8 cellular contexts compared by ENCODE assay signal in the genomic region with DNA sequence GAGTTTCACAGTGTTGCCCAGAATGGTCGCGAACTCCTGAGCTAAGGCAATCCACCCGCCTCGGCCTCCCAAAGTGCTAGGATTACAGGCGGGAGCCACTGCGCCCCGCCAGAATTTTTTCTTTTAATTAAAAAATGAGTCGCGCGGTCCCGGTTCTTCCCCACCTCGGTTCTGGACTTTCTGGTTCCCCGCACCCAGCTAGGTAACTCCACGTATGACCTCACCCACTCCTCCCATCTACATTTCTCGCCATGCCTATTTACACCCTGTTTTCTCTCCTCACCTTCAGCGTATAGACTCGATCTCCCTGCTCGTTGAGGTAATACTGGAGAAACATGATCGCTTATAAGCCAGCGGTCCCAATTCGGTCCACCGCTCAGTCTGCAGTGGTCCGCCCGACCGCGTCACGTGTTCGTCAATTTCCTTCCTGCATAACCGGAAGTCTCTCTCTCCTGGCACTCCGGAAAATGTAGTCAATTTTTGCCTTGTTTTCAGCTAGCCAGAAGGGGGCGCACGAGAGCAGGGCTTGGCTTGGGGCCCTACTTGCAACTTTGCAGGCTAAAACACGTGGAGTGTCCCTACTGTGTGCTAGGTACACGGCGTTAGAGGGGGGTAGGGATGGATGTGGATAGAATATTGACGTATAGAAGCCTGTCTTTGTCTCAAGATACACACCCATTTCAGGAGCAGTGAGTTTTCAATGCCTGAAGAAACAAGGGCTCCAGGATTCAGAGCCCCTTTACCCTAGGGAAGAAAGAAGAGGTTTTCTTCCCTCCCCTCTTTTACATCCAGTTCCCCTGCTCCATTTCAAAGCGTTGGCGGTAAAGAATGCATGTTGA. TPM values are rescaled to one million over a fixed set of nuclear protein-coding genes. Genes with fewer than 3 reads are reported as not detected.
DNase-seq lines count a peak whose midpoint lies in the region; ATAC-seq and TF ChIP-seq lines count a peak whose summit lies in the region.

NOP10 (minus strand) TSS at position 400 of the 839 bp plus-strand sequence; CDS start at position 337, 63 bp downstream.
A gene with protein sequence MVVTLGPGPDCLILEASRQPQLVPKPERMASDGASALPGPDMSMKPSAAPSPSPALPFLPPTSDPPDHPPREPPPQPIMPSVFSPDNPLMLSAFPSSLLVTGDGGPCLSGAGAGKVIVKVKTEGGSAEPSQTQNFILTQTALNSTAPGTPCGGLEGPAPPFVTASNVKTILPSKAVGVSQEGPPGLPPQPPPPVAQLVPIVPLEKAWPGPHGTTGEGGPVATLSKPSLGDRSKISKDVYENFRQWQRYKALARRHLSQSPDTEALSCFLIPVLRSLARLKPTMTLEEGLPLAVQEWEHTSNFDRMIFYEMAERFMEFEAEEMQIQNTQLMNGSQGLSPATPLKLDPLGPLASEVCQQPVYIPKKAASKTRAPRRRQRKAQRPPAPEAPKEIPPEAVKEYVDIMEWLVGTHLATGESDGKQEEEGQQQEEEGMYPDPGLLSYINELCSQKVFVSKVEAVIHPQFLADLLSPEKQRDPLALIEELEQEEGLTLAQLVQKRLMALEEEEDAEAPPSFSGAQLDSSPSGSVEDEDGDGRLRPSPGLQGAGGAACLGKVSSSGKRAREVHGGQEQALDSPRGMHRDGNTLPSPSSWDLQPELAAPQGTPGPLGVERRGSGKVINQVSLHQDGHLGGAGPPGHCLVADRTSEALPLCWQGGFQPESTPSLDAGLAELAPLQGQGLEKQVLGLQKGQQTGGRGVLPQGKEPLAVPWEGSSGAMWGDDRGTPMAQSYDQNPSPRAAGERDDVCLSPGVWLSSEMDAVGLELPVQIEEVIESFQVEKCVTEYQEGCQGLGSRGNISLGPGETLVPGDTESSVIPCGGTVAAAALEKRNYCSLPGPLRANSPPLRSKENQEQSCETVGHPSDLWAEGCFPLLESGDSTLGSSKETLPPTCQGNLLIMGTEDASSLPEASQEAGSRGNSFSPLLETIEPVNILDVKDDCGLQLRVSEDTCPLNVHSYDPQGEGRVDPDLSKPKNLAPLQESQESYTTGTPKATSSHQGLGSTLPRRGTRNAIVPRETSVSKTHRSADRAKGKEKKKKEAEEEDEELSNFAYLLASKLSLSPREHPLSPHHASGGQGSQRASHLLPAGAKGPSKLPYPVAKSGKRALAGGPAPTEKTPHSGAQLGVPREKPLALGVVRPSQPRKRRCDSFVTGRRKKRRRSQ (plus strand): TSS at position 579 of the 839 bp plus-strand sequence. CDS start 382 bp downstream, outside the sequence.

- peak; percentile 89 for DNase-seq in AG20443 (ENCODE audit: low spot score)
- DNase-seq in NCI-H345 (lab: John Stamatoyannopoulos, UW) = peak; percentile 79
- peak; percentile 83 to 93 (median 88) for DNase-seq in activated CD4-positive, CD25-positive, alpha-beta regulatory T cell (lab: John Stamatoyannopoulos, UW)
- DNase-seq in central memory CD8-positive, alpha-beta T cell (ENCODE audit: low spot score in 2 of 2) = peak; percentile 85 to 95
- DNase-seq in kidney epithelial cell (ENCODE audit: low read depth) = peak; percentile 80
- peak; percentile 97 for DNase-seq in stimulated activated CD4-positive, alpha-beta T cell treated with anti-CD3 and anti-CD28 coated beads, Interleukin-15, amount 100 ng/mL, for 24 hours

- peak; percentile 85 for ATAC-seq in HG03196 (IDR thresholded peaks at IDR 0.05; ENCODE audit: unreplicated experiment)
- ATAC-seq in central memory CD8-positive, alpha-beta T cell (replicated peaks; ENCODE audit: extremely low read depth, poor library complexity, severe bottlenecking) = peak; percentile 85

- peak; percentile 90 for TF ChIP-seq POLR2A in GM18951 (IDR thresholded peaks at IDR 0.05; ENCODE audit: extremely low read depth, insufficient read depth, insufficient read length)

- peaks cover 16% of the 10 kb centered on the region for H3K36me3 Mint-ChIP-seq in central memory CD8-positive, alpha-beta T cell (ENCODE audit: insufficient read depth)

- H3K4me3 ChIP-seq in kidney epithelial cell (ENCODE audit: low read depth, low read length) = peak within 1 kb of the TSS; percentile 65

- peak; percentile 96 for TF ChIP-seq CTCF in kidney epithelial cell (IDR thresholded peaks at IDR 0.05; ENCODE audit: insufficient read depth, low read length, poor library complexity, severe bottlenecking)

- in situ Hi-C loops in GM18951 (cut with MboI; ENCODE audit: low sequenced_read_pairs, unreplicated experiment) = no loop called here

- no peaks in the 10 kb centered on the region for H3K9me3 Mint-ChIP-seq in central memory CD8-positive, alpha-beta T cell

- H3K27me3 ChIP-seq in kidney epithelial cell (ENCODE audit: control insufficient read depth, insufficient read depth, low read length) = no peaks in the 10 kb centered on the region

- H3K4me1 Mint-ChIP-seq in central memory CD8-positive, alpha-beta T cell = peaks cover 10% of the 10 kb centered on the region

- no peaks in the 10 kb centered on the region for H3K36me3 ChIP-seq in kidney epithelial cell (ENCODE audit: control insufficient read depth, insufficient read depth, low read length)

- H3K27me3 Mint-ChIP-seq in central memory CD8-positive, alpha-beta T cell = no peaks in the 10 kb centered on the region

- no peak within 1 kb of the TSS for H3K4me3 Mint-ChIP-seq in central memory CD8-positive, alpha-beta T cell

- H3K27ac Mint-ChIP-seq in central memory CD8-positive, alpha-beta T cell (ENCODE audit: low read depth) = no peak within 1 kb of the TSS

RNA-seq across cellular contexts. Expression of gene NOP10, which starts in this region (rescaled TPM):
- total RNA-seq in kidney epithelial cell = 355 and 365 TPM in 2 replicates

RNA-seq across cellular contexts. Expression of the second gene that starts in this region (rescaled TPM):
- not detected in 2 replicates for total RNA-seq in kidney epithelial cell

Comparison
In these comparisons a context has a peak if more than half of its experiments do, and no peak if none do; other contexts are left out.
1. Peak in every context shown above with its lines: DNase-seq, ATAC-seq and H3K4me3 ChIP-seq.